8 cellular contexts compared by ENCODE assay signal in genomic region chr3:122564155-122564912, GRCh38. TPM values are rescaled to one million over a fixed set of nuclear protein-coding genes. Genes with fewer than 3 reads are reported as not detected.
DNase-seq lines count a peak whose midpoint lies in the region; ATAC-seq and TF ChIP-seq lines count a peak whose summit lies in the region.

DTX3L (plus strand) TSS chr3:122564338; CDS start chr3:122564427, 89 bp downstream.
PARP9 (minus strand) TSS chr3:122564300; CDS start chr3:122559620, 4,680 bp downstream.

- peak in 1 of 11 experiments; percentile 22 for TF ChIP-seq CTCF in spleen (IDR thresholded peaks at IDR 0.05 in 8 of 11, conservative IDR thresholded peaks at IDR 0.05 in 3 of 11)

- peaks cover 0 to 54% (median 32%) of the 10 kb centered on the region in 6 donors for H3K36me3 ChIP-seq in spleen

- no peaks in the 10 kb centered on the region for H3K27me3 ChIP-seq in spleen (replicated peaks in 1 of 7)

- H3K4me3 ChIP-seq in spleen: peak within 1 kb of the TSS; percentile 60 to 95 (median 82)

- WGBS in spleen, 5 donors: 0 to 1% (median 1%) methylated on average over 29 to 56 of the region's 56 CpGs

- ATAC-seq in HG03045 (IDR thresholded peaks at IDR 0.05; ENCODE audit: unreplicated experiment): peak; percentile 79

- H3K4me1 ChIP-seq in spleen: peaks cover 37 to 94% (median 87%) of the 10 kb centered on the region in 6 donors

- peak in 2 of 3 donors; percentile 35 to 68 for TF ChIP-seq POLR2A in spleen (IDR thresholded peaks at IDR 0.05)

- H3K9me3 ChIP-seq in spleen: no peaks in the 10 kb centered on the region

- DNase-seq in NK-92 treated with Interleukin-12 subunit alpha and Interleukin-12 subunit beta, amount 100 ng/mL, for 24 hours (lab: John Stamatoyannopoulos, UW): peak; percentile 77
- no peak for DNase-seq in NK-92 (lab: John Stamatoyannopoulos, UW; ENCODE audit: unreplicated experiment)
- DNase-seq in NCI-H2171 (lab: John Stamatoyannopoulos, UW): peak; percentile 17
- peak; percentile 50 to 85 (median 66) for DNase-seq in activated CD4-positive, CD25-positive, alpha-beta regulatory T cell (lab: John Stamatoyannopoulos, UW)
- peak in 53 of 61 donors; percentile 6 to 86 (median 38) for DNase-seq in caudate nucleus (lab: John Stamatoyannopoulos, UW)
- peak; percentile 30 for DNase-seq in inferior parietal cortex (ENCODE audit: extremely low spot score)
- peak; percentile 96 for DNase-seq in spleen

- intact Hi-C loops in spleen (cut with DNase I; ENCODE audit: low total_unique reads): no loop called here

- H3K27ac ChIP-seq in caudate nucleus (ENCODE audit: low read depth, low read length) (peak within 1 kb of the TSS; percentile 84), spleen (peak within 1 kb of the TSS; percentile 94 to 99 (median 97))

RNA-seq across cellular contexts. Expression of gene DTX3L, which starts in this region (rescaled TPM):
- 10 to 100 TPM; 47.1 to 68.4 (median 67.4) TPM for total RNA-seq in spleen
- 10 to 100 TPM; 11.0 to 24.8 (median 11.5) TPM for polyA plus RNA-seq in spleen

RNA-seq across cellular contexts. Expression of gene PARP9, which starts in this region (rescaled TPM):
- total RNA-seq in spleen: 10 to 100 TPM; 56.9 to 72.6 (median 70.4) TPM
- 10 to 100 TPM; 24.0 to 51.7 (median 27.6) TPM for polyA plus RNA-seq in spleen
